14 cellular contexts compared by ENCODE assay signal in the genomic region with DNA sequence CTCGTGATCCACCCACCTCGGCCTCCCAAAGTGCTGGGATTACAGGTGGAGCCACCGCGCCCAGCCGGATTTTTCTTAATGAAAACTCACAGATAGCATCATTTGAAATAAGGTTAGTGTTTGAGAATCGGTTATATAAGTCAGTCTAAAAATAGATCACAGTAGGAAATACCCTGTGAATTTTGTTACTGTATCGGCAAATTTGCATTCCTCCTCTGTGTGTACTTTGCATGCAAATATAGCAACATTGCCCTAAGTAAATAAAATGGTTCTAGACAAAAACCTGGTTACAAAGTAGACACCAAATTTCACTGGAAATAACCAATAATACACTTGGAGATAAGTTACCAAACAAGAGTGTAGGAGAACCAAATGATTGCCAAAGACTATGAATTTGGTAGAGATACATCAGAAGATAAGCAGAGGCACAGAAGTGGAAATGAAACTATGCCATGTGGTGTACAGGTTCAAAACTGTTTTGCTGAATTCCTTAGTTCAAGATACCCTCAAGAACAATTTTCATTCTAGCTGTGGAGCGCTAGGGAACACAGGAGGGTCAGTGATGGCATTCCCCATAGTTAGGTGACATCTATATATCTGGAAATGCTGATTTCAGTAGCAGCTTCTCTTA. TPM values are rescaled to one million over a fixed set of nuclear protein-coding genes. Genes with fewer than 3 reads are reported as not detected.
DNase-seq lines count a peak whose midpoint lies in the region; ATAC-seq and TF ChIP-seq lines count a peak whose summit lies in the region.
"Had no signal": no experiment of that assay in that cellular context is flagged by ENCODE, and none has a peak within 500 bp of the region (broad histone marks: within the 10 kb centered on the region; RNA-seq: fewer than 3 reads in every experiment).

No MANE protein-coding gene starts in this region.

- TF ChIP-seq CTCF in esophagus muscularis mucosa (IDR thresholded peaks at IDR 0.05) = no peak

- DNase-seq in CD8-positive, alpha-beta memory T cell = no peak
- peak; percentile 59 for DNase-seq in MV-4-11 (lab: John Stamatoyannopoulos, UW)
- DNase-seq in activated naive CD8-positive, alpha-beta T cell treated with anti-CD3 and anti-CD28 coated beads, Interleukin-2, amount 50 U/mL, for 24 hours = no peak
- no peak for DNase-seq in esophagus muscularis mucosa (ENCODE audit: extremely low spot score)
- no peak for DNase-seq in ACHN
- DNase-seq in effector CD8-positive, alpha-beta T cell (lab: John Stamatoyannopoulos, UW) = no peak
- DNase-seq: foreskin melanocyte; Kasumi-1; PC-3; stimulated activated CD4-positive, alpha-beta T cell treated with anti-CD3 and anti-CD28 coated beads, Interleukin-4, amount 100 ng/mL, for 4 hours had no signal

- H3K9me3 ChIP-seq in CD8-positive, alpha-beta memory T cell (ENCODE audit: low read length) = no peaks in the 10 kb centered on the region
- no peaks in the 10 kb centered on the region for H3K9me3 ChIP-seq in esophagus muscularis mucosa

- ATAC-seq in GM21381 (IDR thresholded peaks at IDR 0.05; ENCODE audit: unreplicated experiment) (peak; percentile 57), HG03196 (IDR thresholded peaks at IDR 0.05; ENCODE audit: unreplicated experiment) (no peak)
- no peak for ATAC-seq in activated naive CD8-positive, alpha-beta T cell treated with anti-CD3 and anti-CD28 coated beads, Interleukin-2, amount 50 U/mL, for 24 hours
- ATAC-seq: HCT116, PC-3 had no signal

- H3K4me3 ChIP-seq in CD8-positive, alpha-beta memory T cell (ENCODE audit: low read length) = no peak overlapping the region
- no peak overlapping the region for H3K4me3 ChIP-seq in esophagus muscularis mucosa
- H3K4me3 ChIP-seq: BLaER1 treated with 17β-estradiol and CSF1 and Interleukin-3, amounts not matched to agents 10 nM and 100 nM had no signal

- in situ Hi-C loops in ACHN (cut with HindIII; ENCODE audit: low pct_ligation_motif_present, low pct_unique_long_range_greater_than_20kb, low sequenced_read_pairs) = no loop called here

- no peak for TF ChIP-seq POLR2A in esophagus muscularis mucosa (IDR thresholded peaks at IDR 0.05; ENCODE audit: low read depth)

- H3K27me3 ChIP-seq in CD8-positive, alpha-beta memory T cell (ENCODE audit: insufficient read depth, low read length, poor library complexity, severe bottlenecking) = no peaks in the 10 kb centered on the region
- no peaks in the 10 kb centered on the region for H3K27me3 ChIP-seq in esophagus muscularis mucosa
- H3K27me3 ChIP-seq: BLaER1 treated with 17β-estradiol and CSF1 and Interleukin-3, amounts not matched to agents 10 nM and 100 nM had no signal

- H3K4me1 Mint-ChIP-seq in CD8-positive, alpha-beta memory T cell = peaks cover 24 to 27% (median 26%) of the 10 kb centered on the region in 3 donors
- H3K4me1 Mint-ChIP-seq in activated naive CD8-positive, alpha-beta T cell treated with anti-CD3 and anti-CD28 coated beads, Interleukin-2, amount 50 U/mL, for 24 hours = peaks cover 22% of the 10 kb centered on the region

- CTCF ChIA-PET in CD8-positive, alpha-beta memory T cell (lab: Charles Lee) = interaction anchor here (0.7 to 1.6 kb wide), 3 partner anchors 15 to 321 kb away, joined by 3 read pairs; no protein-coding TSS in a partner anchor

- H3K4me1 ChIP-seq in CD8-positive, alpha-beta memory T cell (ENCODE audit: insufficient read depth, low read length) = peaks cover 6% of the 10 kb centered on the region
- no peaks in the 10 kb centered on the region for H3K4me1 ChIP-seq in esophagus muscularis mucosa

- intact Hi-C loops in esophagus muscularis mucosa (cut with DNase I) = no loop called here

- POLR2A ChIA-PET in CD8-positive, alpha-beta memory T cell (lab: Charles Lee) = interaction anchor here (0.6 to 0.9 kb wide), 2 partner anchors 58 to 93 kb away, joined by 3 read pairs; partner anchors contain the start of gene ICE1

- peaks cover 20 to 59% (median 31%) of the 10 kb centered on the region in 3 donors for H3K36me3 Mint-ChIP-seq in CD8-positive, alpha-beta memory T cell
- peaks cover 47% of the 10 kb centered on the region for H3K36me3 Mint-ChIP-seq in activated naive CD8-positive, alpha-beta T cell treated with anti-CD3 and anti-CD28 coated beads, Interleukin-2, amount 50 U/mL, for 24 hours (ENCODE audit: low read depth)

- H3K27ac ChIP-seq in CD8-positive, alpha-beta memory T cell (ENCODE audit: low read depth, low read length) = no peak overlapping the region
- H3K27ac ChIP-seq in esophagus muscularis mucosa (replicated peaks in 1 of 4) = no peak overlapping the region

- no peaks in the 10 kb centered on the region for H3K27me3 Mint-ChIP-seq in CD8-positive, alpha-beta memory T cell
- no peaks in the 10 kb centered on the region for H3K27me3 Mint-ChIP-seq in activated naive CD8-positive, alpha-beta T cell treated with anti-CD3 and anti-CD28 coated beads, Interleukin-2, amount 50 U/mL, for 24 hours

- H3K4me3 Mint-ChIP-seq in CD8-positive, alpha-beta memory T cell = peak overlapping the region in 5 of 7 donors; percentile 2 to 62 (median 27)
- no peak overlapping the region for H3K4me3 Mint-ChIP-seq in activated naive CD8-positive, alpha-beta T cell treated with anti-CD3 and anti-CD28 coated beads, Interleukin-2, amount 50 U/mL, for 24 hours

- peak overlapping the region; percentile 10 to 83 (median 71) for H3K27ac Mint-ChIP-seq in CD8-positive, alpha-beta memory T cell
- H3K27ac Mint-ChIP-seq in activated naive CD8-positive, alpha-beta T cell treated with anti-CD3 and anti-CD28 coated beads, Interleukin-2, amount 50 U/mL, for 24 hours = peak overlapping the region; percentile 65

- TF ChIP-seq EP300 in esophagus muscularis mucosa (IDR thresholded peaks at IDR 0.05) = no peak

- 89% methylated on average over 8 of the region's 8 CpGs for WGBS in esophagus muscularis mucosa

- H3K36me3 ChIP-seq in CD8-positive, alpha-beta memory T cell (ENCODE audit: insufficient read depth, low read length) = no peaks in the 10 kb centered on the region
- peaks cover 10 to 67% (median 27%) of the 10 kb centered on the region in 4 donors for H3K36me3 ChIP-seq in esophagus muscularis mucosa

- H3K9me3 Mint-ChIP-seq in CD8-positive, alpha-beta memory T cell = peaks cover 0 to 3% (median 0%) of the 10 kb centered on the region in 5 donors
- peaks cover 12% of the 10 kb centered on the region for H3K9me3 Mint-ChIP-seq in activated naive CD8-positive, alpha-beta T cell treated with anti-CD3 and anti-CD28 coated beads, Interleukin-2, amount 50 U/mL, for 24 hours

RNA-seq across cellular contexts. Expression of gene ICE1, which starts 58.1 kb away (rescaled TPM):
- 10 to 100 TPM; 38.7 to 41.7 TPM for total RNA-seq in CD8-positive, alpha-beta memory T cell
- polyA plus RNA-seq in CD8-positive, alpha-beta memory T cell = 20.4 TPM
- 10 to 100 TPM; 27.6 to 31.6 (median 30.1) TPM for total RNA-seq in esophagus muscularis mucosa
